1 cellular context compared by ENCODE assay signal in the genomic region with DNA sequence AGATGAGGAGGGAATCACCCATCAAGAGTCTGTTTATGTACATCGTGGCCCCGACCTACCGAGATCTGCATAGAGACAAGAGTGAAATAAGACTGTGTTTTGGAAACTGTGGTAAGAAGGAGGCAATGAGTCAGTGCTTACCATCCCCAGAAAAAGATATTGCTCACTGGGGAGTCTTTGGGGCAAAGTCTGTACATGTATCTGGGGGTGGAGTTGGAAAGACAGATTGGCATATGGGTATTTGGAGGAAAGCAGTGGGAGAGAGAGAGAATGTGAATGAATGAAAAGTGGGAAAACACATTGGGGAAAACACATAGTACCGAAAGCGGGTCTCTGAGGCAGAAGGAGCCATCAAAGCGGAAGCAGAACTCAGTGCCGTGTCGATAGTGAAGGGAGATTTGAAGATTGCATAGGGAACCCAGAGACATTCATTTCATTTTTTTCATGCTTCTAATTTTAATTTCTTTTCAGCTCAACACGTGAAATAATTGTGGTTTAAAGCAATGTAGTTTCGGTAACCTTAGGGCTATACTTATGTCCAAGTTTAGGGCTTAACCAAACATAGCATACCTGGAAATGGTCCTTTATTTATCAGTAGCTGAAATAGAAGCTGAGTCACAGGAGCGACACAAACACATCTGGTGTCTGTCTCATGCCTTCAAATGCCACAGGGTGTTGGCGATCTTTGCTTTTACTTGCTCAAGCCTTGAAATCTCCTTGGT.
TF ChIP-seq lines count a peak whose summit lies in the region.

No MANE protein-coding gene starts in this region.

TF ChIP-seq in HepG2, 621 proteins besides CTCF, POLR2A, EP300 and RAD21 (continued from another document):
- TF ChIP-seq, protein P1, sequence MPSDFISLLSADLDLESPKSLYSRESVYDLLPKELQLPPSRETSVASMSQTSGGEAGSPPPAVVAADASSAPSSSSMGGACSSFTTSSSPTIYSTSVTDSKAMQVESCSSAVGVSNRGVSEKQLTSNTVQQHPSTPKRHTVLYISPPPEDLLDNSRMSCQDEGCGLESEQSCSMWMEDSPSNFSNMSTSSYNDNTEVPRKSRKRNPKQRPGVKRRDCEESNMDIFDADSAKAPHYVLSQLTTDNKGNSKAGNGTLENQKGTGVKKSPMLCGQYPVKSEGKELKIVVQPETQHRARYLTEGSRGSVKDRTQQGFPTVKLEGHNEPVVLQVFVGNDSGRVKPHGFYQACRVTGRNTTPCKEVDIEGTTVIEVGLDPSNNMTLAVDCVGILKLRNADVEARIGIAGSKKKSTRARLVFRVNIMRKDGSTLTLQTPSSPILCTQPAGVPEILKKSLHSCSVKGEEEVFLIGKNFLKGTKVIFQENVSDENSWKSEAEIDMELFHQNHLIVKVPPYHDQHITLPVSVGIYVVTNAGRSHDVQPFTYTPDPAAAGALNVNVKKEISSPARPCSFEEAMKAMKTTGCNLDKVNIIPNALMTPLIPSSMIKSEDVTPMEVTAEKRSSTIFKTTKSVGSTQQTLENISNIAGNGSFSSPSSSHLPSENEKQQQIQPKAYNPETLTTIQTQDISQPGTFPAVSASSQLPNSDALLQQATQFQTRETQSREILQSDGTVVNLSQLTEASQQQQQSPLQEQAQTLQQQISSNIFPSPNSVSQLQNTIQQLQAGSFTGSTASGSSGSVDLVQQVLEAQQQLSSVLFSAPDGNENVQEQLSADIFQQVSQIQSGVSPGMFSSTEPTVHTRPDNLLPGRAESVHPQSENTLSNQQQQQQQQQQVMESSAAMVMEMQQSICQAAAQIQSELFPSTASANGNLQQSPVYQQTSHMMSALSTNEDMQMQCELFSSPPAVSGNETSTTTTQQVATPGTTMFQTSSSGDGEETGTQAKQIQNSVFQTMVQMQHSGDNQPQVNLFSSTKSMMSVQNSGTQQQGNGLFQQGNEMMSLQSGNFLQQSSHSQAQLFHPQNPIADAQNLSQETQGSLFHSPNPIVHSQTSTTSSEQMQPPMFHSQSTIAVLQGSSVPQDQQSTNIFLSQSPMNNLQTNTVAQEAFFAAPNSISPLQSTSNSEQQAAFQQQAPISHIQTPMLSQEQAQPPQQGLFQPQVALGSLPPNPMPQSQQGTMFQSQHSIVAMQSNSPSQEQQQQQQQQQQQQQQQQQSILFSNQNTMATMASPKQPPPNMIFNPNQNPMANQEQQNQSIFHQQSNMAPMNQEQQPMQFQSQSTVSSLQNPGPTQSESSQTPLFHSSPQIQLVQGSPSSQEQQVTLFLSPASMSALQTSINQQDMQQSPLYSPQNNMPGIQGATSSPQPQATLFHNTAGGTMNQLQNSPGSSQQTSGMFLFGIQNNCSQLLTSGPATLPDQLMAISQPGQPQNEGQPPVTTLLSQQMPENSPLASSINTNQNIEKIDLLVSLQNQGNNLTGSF (CRISPR knock-in tag; IDR thresholded peaks at IDR 0.05) = no peak
- TF ChIP-seq U2AF2 (IDR thresholded peaks at IDR 0.05; ENCODE audit: low read depth, low read length) = no peak
- TF ChIP-seq DNMT1 (CRISPR knock-in tag; IDR thresholded peaks at IDR 0.05) = no peak
- no peak for TF ChIP-seq MLLT10 (CRISPR knock-in tag; IDR thresholded peaks at IDR 0.05)
- TF ChIP-seq ADNP (CRISPR knock-in tag; IDR thresholded peaks at IDR 0.05) = no peak
- no peak for TF ChIP-seq ZNF703 (CRISPR knock-in tag; IDR thresholded peaks at IDR 0.05; ENCODE audit: borderline replicate concordance)
